Comparison of ENCODE assay signal across 9 cellular contexts in genomic region chr12:119180380-119181040, GRCh38. TPM values are rescaled to one million over a fixed set of nuclear protein-coding genes. Genes with fewer than 3 reads are reported as not detected.
DNase-seq lines count a peak whose midpoint lies in the region; ATAC-seq lines count a peak whose summit lies in the region.
"Had no signal": no experiment of that assay in that cellular context is flagged by ENCODE, and none has a peak within 500 bp of the region (broad histone marks: within the 10 kb centered on the region; RNA-seq: fewer than 3 reads in every experiment).

No MANE protein-coding gene starts in this region.

- POLR2A ChIA-PET in activated CD4-positive, alpha-beta memory T cell treated with anti-CD3 and anti-CD28 coated beads for 36 hours (lab: Charles Lee) = no interaction called here

- H3K9me3 Mint-ChIP-seq in activated CD4-positive, alpha-beta memory T cell treated with anti-CD3 and anti-CD28 coated beads for 36 hours = no peaks in the 10 kb centered on the region

- no peak overlapping the region for H3K27ac Mint-ChIP-seq in activated CD4-positive, alpha-beta memory T cell treated with anti-CD3 and anti-CD28 coated beads for 36 hours

- ATAC-seq in Right ventricle myocardium superior (ENCODE audit: poor library complexity) (no peak), Right ventricle myocardium inferior (no peak)

- intact Hi-C loops in Right ventricle myocardium superior (cut with DNase I) (no loop called here), Right ventricle myocardium inferior (cut with DNase I) (loop anchor here (2.0 to 5.0 kb wide), 2 partner anchors 28 to 202 kb away; no protein-coding TSS in a partner anchor)
- intact Hi-C loops in activated CD4-positive, alpha-beta memory T cell treated with anti-CD3 and anti-CD28 coated beads for 36 hours (cut with micrococcal nuclease) = no loop called here

- no peaks in the 10 kb centered on the region for H3K4me1 Mint-ChIP-seq in activated CD4-positive, alpha-beta memory T cell treated with anti-CD3 and anti-CD28 coated beads for 36 hours (ENCODE audit: low read depth)

- no peaks in the 10 kb centered on the region for H3K36me3 Mint-ChIP-seq in activated CD4-positive, alpha-beta memory T cell treated with anti-CD3 and anti-CD28 coated beads for 36 hours

- DNase-seq in Right ventricle myocardium superior (peak; percentile 75), Right ventricle myocardium inferior (ENCODE audit: missing footprints) (no peak), fibroblast of gingiva (ENCODE audit: low read depth) (peak; percentile 56), myocyte (ENCODE audit: low read depth) (peak; percentile 45), NCI-H82 (lab: John Stamatoyannopoulos, UW) (no peak), UCSD-AML1 (lab: John Stamatoyannopoulos, UW; ENCODE audit: unreplicated experiment) (no peak)
- DNase-seq in stimulated activated CD4-positive, alpha-beta T cell treated with anti-CD3 and anti-CD28 coated beads, Interleukin-4, amount 100 ng/mL, for 4 hours = no peak
- no peak for DNase-seq in activated CD4-positive, alpha-beta memory T cell treated with anti-CD3 and anti-CD28 coated beads for 36 hours

- CTCF ChIA-PET in activated CD4-positive, alpha-beta memory T cell treated with anti-CD3 and anti-CD28 coated beads for 36 hours (lab: Charles Lee) = no interaction called here

- H3K27me3 Mint-ChIP-seq in activated CD4-positive, alpha-beta memory T cell treated with anti-CD3 and anti-CD28 coated beads for 36 hours = peaks cover 9% of the 10 kb centered on the region

- no peak overlapping the region for H3K4me3 Mint-ChIP-seq in activated CD4-positive, alpha-beta memory T cell treated with anti-CD3 and anti-CD28 coated beads for 36 hours

RNA-seq across cellular contexts. Expression of gene HSPB8, which starts 1.8 kb away (rescaled TPM):
- 529 TPM for total RNA-seq in Right ventricle myocardium superior
- total RNA-seq in Right ventricle myocardium inferior = 572 TPM
- total RNA-seq in myocyte = 237 and 326 TPM in 2 replicates
- polyA plus RNA-seq in myocyte (2012) = 133 TPM
- not detected for total RNA-seq in activated CD4-positive, alpha-beta memory T cell treated with anti-CD3 and anti-CD28 coated beads for 36 hours
- total RNA-seq: T-helper 2 cell treated with Interferon-gamma antibody and Interleukin-4, amounts not matched to agents 100 ng/mL and 5 ng/mL, for 36 hours had no signal

Comparison
In these comparisons a context has a peak if more than half of its experiments do, and no peak if none do; other contexts are left out.
1. DNase-seq: peak in Right ventricle myocardium superior (single experiment), fibroblast of gingiva (single experiment) and myocyte (single experiment); none in Right ventricle myocardium inferior (single experiment), NCI-H82 (single experiment), UCSD-AML1 (single experiment), stimulated activated CD4-positive, alpha-beta T cell treated with anti-CD3 and anti-CD28 coated beads, Interleukin-4, amount 100 ng/mL, for 4 hours (0 of 2) and activated CD4-positive, alpha-beta memory T cell treated with anti-CD3 and anti-CD28 coated beads for 36 hours (single experiment).
2. RNA of gene HSPB8, which starts 1.8 kb away (total RNA-seq): 572 TPM in Right ventricle myocardium inferior (single experiment), 529 TPM in Right ventricle myocardium superior (single experiment) and 237 to 326 TPM in myocyte; not detected in activated CD4-positive, alpha-beta memory T cell treated with anti-CD3 and anti-CD28 coated beads for 36 hours; every median in the first group is over 100 times any median in the second.